ENCODE assay signal across 1 cellular context in genomic region chr17:69951058-69951457, GRCh38.
TF ChIP-seq lines count a peak whose summit lies in the region.

No MANE protein-coding gene starts in this region.

TF ChIP-seq in K562, 482 proteins besides CTCF, POLR2A, EP300 and RAD21 (continued from another document):
- TF ChIP-seq, protein P1, sequence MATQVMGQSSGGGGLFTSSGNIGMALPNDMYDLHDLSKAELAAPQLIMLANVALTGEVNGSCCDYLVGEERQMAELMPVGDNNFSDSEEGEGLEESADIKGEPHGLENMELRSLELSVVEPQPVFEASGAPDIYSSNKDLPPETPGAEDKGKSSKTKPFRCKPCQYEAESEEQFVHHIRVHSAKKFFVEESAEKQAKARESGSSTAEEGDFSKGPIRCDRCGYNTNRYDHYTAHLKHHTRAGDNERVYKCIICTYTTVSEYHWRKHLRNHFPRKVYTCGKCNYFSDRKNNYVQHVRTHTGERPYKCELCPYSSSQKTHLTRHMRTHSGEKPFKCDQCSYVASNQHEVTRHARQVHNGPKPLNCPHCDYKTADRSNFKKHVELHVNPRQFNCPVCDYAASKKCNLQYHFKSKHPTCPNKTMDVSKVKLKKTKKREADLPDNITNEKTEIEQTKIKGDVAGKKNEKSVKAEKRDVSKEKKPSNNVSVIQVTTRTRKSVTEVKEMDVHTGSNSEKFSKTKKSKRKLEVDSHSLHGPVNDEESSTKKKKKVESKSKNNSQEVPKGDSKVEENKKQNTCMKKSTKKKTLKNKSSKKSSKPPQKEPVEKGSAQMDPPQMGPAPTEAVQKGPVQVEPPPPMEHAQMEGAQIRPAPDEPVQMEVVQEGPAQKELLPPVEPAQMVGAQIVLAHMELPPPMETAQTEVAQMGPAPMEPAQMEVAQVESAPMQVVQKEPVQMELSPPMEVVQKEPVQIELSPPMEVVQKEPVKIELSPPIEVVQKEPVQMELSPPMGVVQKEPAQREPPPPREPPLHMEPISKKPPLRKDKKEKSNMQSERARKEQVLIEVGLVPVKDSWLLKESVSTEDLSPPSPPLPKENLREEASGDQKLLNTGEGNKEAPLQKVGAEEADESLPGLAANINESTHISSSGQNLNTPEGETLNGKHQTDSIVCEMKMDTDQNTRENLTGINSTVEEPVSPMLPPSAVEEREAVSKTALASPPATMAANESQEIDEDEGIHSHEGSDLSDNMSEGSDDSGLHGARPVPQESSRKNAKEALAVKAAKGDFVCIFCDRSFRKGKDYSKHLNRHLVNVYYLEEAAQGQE (CRISPR knock-in tag; IDR thresholded peaks at IDR 0.05; ENCODE audit: low read depth), result no peak
- TF ChIP-seq ELF1 (tag; IDR thresholded peaks at IDR 0.05), result no peak
- TF ChIP-seq TAL1 (IDR thresholded peaks at IDR 0.05), result peak; percentile 19; the same call in 1 of the 2 replicates
- no peak for TF ChIP-seq HOMEZ (CRISPR knock-in tag; IDR thresholded peaks at IDR 0.05)
- TF ChIP-seq E2F6 (IDR thresholded peaks at IDR 0.05; ENCODE audit: borderline replicate concordance in 1 of 2, extremely low read depth in 1 of 2, insufficient read depth in 1 of 2, insufficient read length in 1 of 2, low read depth in 1 of 2, low read length in 1 of 2, poor library complexity in 1 of 2, severe bottlenecking in 1 of 2), result no peak
- TF ChIP-seq SNIP1 (IDR thresholded peaks at IDR 0.05; ENCODE audit: low read depth), result no peak
- no peak for TF ChIP-seq NONO (IDR thresholded peaks at IDR 0.05; ENCODE audit: low read depth in 2 of 2, low read length in 1 of 2)
- no peak for TF ChIP-seq RAD51 (IDR thresholded peaks at IDR 0.05; ENCODE audit: borderline replicate concordance, low read depth)
- TF ChIP-seq, protein P2, sequence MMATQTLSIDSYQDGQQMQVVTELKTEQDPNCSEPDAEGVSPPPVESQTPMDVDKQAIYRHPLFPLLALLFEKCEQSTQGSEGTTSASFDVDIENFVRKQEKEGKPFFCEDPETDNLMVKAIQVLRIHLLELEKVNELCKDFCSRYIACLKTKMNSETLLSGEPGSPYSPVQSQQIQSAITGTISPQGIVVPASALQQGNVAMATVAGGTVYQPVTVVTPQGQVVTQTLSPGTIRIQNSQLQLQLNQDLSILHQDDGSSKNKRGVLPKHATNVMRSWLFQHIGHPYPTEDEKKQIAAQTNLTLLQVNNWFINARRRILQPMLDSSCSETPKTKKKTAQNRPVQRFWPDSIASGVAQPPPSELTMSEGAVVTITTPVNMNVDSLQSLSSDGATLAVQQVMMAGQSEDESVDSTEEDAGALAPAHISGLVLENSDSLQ (IDR thresholded peaks at IDR 0.05), result no peak
- no peak for TF ChIP-seq USF1 (CRISPR knock-in tag; IDR thresholded peaks at IDR 0.05)
- TF ChIP-seq NR2C1 (IDR thresholded peaks at IDR 0.05), result peak; percentile 57; the same call in 1 of the 2 replicates
- TF ChIP-seq NR2C1 (tag; IDR thresholded peaks at IDR 0.05), result peak; percentile 38; the same call in 1 of the 2 replicates
- TF ChIP-seq TEAD1 (CRISPR knock-in tag; IDR thresholded peaks at IDR 0.05), result no peak
- TF ChIP-seq SIRT6 (IDR thresholded peaks at IDR 0.05; ENCODE audit: low read depth, low read length), result no peak
- TF ChIP-seq MAX (CRISPR knock-in tag; IDR thresholded peaks at IDR 0.05), result no peak
- peak; percentile 68 for TF ChIP-seq CBFA2T3 (IDR thresholded peaks at IDR 0.05)
- TF ChIP-seq GTF2A2 (tag; IDR thresholded peaks at IDR 0.05), result no peak
- no peak for TF ChIP-seq TEAD4 (IDR thresholded peaks at IDR 0.05; ENCODE audit: low read length)
- no peak for TF ChIP-seq TEAD4 (CRISPR knock-in tag; IDR thresholded peaks at IDR 0.05; ENCODE audit: borderline replicate concordance)
- no peak for TF ChIP-seq FOXP1 (CRISPR knock-in tag; IDR thresholded peaks at IDR 0.05)
